ENCODE assay signal across 19 cellular contexts in genomic region chr3:54784021-54784420, GRCh38.
A peak's percentile ranks its signal among the peaks of the same experiment; 100 is the strongest.
DNase-seq lines count a peak whose midpoint lies in the region; ATAC-seq, FAIRE-seq and TF ChIP-seq lines count a peak whose summit lies in the region.
"Had no signal": no experiment of that assay in that cellular context is flagged by ENCODE, and none has a peak within 500 bp of the region (broad histone marks: within the 10 kb centered on the region; RNA-seq: fewer than 3 reads in every experiment).

No MANE protein-coding gene starts in this region.

- DNase-seq in LoVo (ENCODE audit: low spot score) (peak; percentile 3), WTC11 (ENCODE audit: low spot score) (no peak), keratinocyte (ENCODE audit: low read depth, low spot score) (no peak), transverse colon (peak; percentile 48), D341Med (ENCODE audit: low spot score) (no peak), GM20000 (ENCODE audit: low spot score) (no peak)
- no peak for DNase-seq in activated naive CD4-positive, alpha-beta T cell (lab: John Stamatoyannopoulos, UW)
- DNase-seq: CD8-positive, alpha-beta memory T cell; DMS79 treated with DMSO at 0.1 percent for 48 hours; Kasumi-1; NCI-H1105; NCI-H2081; NCI-H446 treated with DMSO at 0.1 percent for 48 hours; NCI-H69; SHP77 had no signal

- no peaks in the 10 kb centered on the region for H3K79me2 ChIP-seq in keratinocyte (ENCODE audit: control insufficient read depth, insufficient read depth, low read length)

- H3K36me3 ChIP-seq in keratinocyte (ENCODE audit: control insufficient read depth in 2 of 2, extremely low read depth in 1 of 2, insufficient read depth in 2 of 2, low read length in 2 of 2) (no peaks in the 10 kb centered on the region), transverse colon (no peaks in the 10 kb centered on the region)
- H3K36me3 ChIP-seq: BLaER1 treated with 17β-estradiol and CSF1 and Interleukin-3, amounts not matched to agents 10 nM and 100 nM; HAP-1 had no signal

- no peaks in the 10 kb centered on the region for H4K20me1 ChIP-seq in keratinocyte (ENCODE audit: control insufficient read depth, extremely low read depth, insufficient read depth, low read length)
- H4K20me1 ChIP-seq: BLaER1 treated with 17β-estradiol and CSF1 and Interleukin-3, amounts not matched to agents 10 nM and 100 nM had no signal

- no peak overlapping the region for H3K4me2 ChIP-seq in keratinocyte (ENCODE audit: control insufficient read depth, extremely low read depth, insufficient read depth, low read depth, low read length)
- H3K4me2 ChIP-seq: BLaER1 treated with 17β-estradiol and CSF1 and Interleukin-3, amounts not matched to agents 10 nM and 100 nM had no signal

- H3K9me3 ChIP-seq in keratinocyte (ENCODE audit: control insufficient read depth, low read depth, low read length) (no peaks in the 10 kb centered on the region), transverse colon (no peaks in the 10 kb centered on the region)
- H3K9me3 ChIP-seq: HAP-1 had no signal

- no peak overlapping the region for H3K9ac ChIP-seq in keratinocyte (ENCODE audit: control insufficient read depth, extremely low read depth, insufficient read depth, low read length)
- H3K9ac ChIP-seq: BLaER1 treated with 17β-estradiol and CSF1 and Interleukin-3, amounts not matched to agents 10 nM and 100 nM had no signal

- FAIRE-seq in keratinocyte (lab: Jason Lieb, UNC): peak; percentile 49

- H3K4me1 Mint-ChIP-seq in WTC11: peaks cover 16% of the 10 kb centered on the region
- H3K4me1 Mint-ChIP-seq: CD8-positive, alpha-beta memory T cell had no signal

- no peak for TF ChIP-seq EP300 in transverse colon (IDR thresholded peaks at IDR 0.05; ENCODE audit: low read depth)

- H3K27ac ChIP-seq in keratinocyte (ENCODE audit: control insufficient read depth, insufficient read depth, low read length) (no peak overlapping the region), transverse colon (no peak overlapping the region)
- H3K27ac ChIP-seq: BLaER1 treated with 17β-estradiol and CSF1 and Interleukin-3, amounts not matched to agents 10 nM and 100 nM; SK-N-MC had no signal

- 43% methylated on average over 5 of the region's 5 CpGs; no CpG with 5 or more reads in 1 of the 2 donors for WGBS in transverse colon (ENCODE audit: low coverage in 1 of 2), 2 donors

- H3K27me3 ChIP-seq in keratinocyte (ENCODE audit: control insufficient read depth, extremely low read depth, insufficient read depth, low read length) (no peaks in the 10 kb centered on the region), transverse colon (no peaks in the 10 kb centered on the region)
- H3K27me3 ChIP-seq: BLaER1 treated with 17β-estradiol and CSF1 and Interleukin-3, amounts not matched to agents 10 nM and 100 nM had no signal

- in situ Hi-C loops in transverse colon (cut with MboI; ENCODE audit: low pct_ligation_motif_present in 1 of 4, low pct_unique_long_range_greater_than_20kb in 1 of 4, low sequenced_read_pairs in 3 of 4): no loop called here

- POLR2A ChIA-PET in WTC11 (lab: Charles Lee): no interaction called here

- no peak overlapping the region for H3K27ac Mint-ChIP-seq in WTC11

- H2AFZ ChIP-seq in keratinocyte (ENCODE audit: control insufficient read depth, low read length): no peak overlapping the region

- peaks cover 18% of the 10 kb centered on the region for H3K9me3 Mint-ChIP-seq in WTC11

- TF ChIP-seq POLR2A in transverse colon (IDR thresholded peaks at IDR 0.05): no peak

- H3K9me1 ChIP-seq in keratinocyte (ENCODE audit: control insufficient read depth, extremely low read depth, insufficient read depth, low read length): no peaks in the 10 kb centered on the region

- no peak overlapping the region for H3K4me3 Mint-ChIP-seq in WTC11
- H3K4me3 Mint-ChIP-seq: CD8-positive, alpha-beta memory T cell had no signal

- peak; percentile 43; the same call in 1 of the 2 replicates for ATAC-seq in WTC11
- ATAC-seq: Panc1 had no signal

- TF ChIP-seq CTCF in WTC11 (IDR thresholded peaks at IDR 0.05): no peak
- no peak for TF ChIP-seq CTCF in keratinocyte (optimal IDR thresholded peaks at IDR 0.05 in 1 of 3, IDR thresholded peaks at IDR 0.05 in 1 of 3, conservative IDR thresholded peaks at IDR 0.05 in 1 of 3; ENCODE audit: extremely low read depth in 1 of 3, insufficient read depth in 2 of 3, low read length in 3 of 3)
- TF ChIP-seq CTCF in transverse colon (IDR thresholded peaks at IDR 0.05): no peak
- TF ChIP-seq CTCF in GM20000 (IDR thresholded peaks at IDR 0.05; ENCODE audit: extremely low read depth, missing control alignments): no peak

- intact Hi-C loops in transverse colon (cut with DNase I; ENCODE audit: low total_unique reads): no loop called here

- H3K4me1 ChIP-seq in keratinocyte (ENCODE audit: control insufficient read depth, extremely low read depth, insufficient read depth, low read length) (no peaks in the 10 kb centered on the region), transverse colon (no peaks in the 10 kb centered on the region)
- H3K4me1 ChIP-seq: BLaER1 treated with 17β-estradiol and CSF1 and Interleukin-3, amounts not matched to agents 10 nM and 100 nM; HAP-1 had no signal

- H3K27me3 Mint-ChIP-seq in WTC11 (ENCODE audit: low read depth): no peaks in the 10 kb centered on the region

- H3K36me3 Mint-ChIP-seq in WTC11: peaks cover 11% of the 10 kb centered on the region
- H3K36me3 Mint-ChIP-seq: CD8-positive, alpha-beta memory T cell had no signal

- dilution Hi-C loops in keratinocyte (cut with MboI; ENCODE audit: extremely low pct_ligation_motif_present, low sequenced_read_pairs): no loop called here

- CTCF ChIA-PET in WTC11 (lab: Charles Lee): no interaction called here

- H3K4me3 ChIP-seq in keratinocyte (ENCODE audit: control insufficient read depth in 2 of 3, extremely low read depth in 1 of 3, insufficient read depth in 2 of 3, low read depth in 1 of 3, low read length in 3 of 3) (no peak overlapping the region), transverse colon (no peak overlapping the region)
- H3K4me3 ChIP-seq: BLaER1 treated with 17β-estradiol and CSF1 and Interleukin-3, amounts not matched to agents 10 nM and 100 nM; HAP-1; SK-N-MC had no signal

TF ChIP-seq in WTC11, 78 proteins besides CTCF, POLR2A, EP300 and RAD21:
- TF ChIP-seq TP53 (CRISPR knock-in tag; IDR thresholded peaks at IDR 0.05): no peak

Comparison
In these comparisons a context has a peak if more than half of its experiments do, and no peak if none do; other contexts are left out.
1. DNase-seq: peak in LoVo (single experiment) and transverse colon (single experiment); none in WTC11 (single experiment), keratinocyte (single experiment), D341Med (single experiment), activated naive CD4-positive, alpha-beta T cell (0 of 4) and GM20000 (single experiment).